8 cellular contexts compared by ENCODE assay signal in the genomic region with DNA sequence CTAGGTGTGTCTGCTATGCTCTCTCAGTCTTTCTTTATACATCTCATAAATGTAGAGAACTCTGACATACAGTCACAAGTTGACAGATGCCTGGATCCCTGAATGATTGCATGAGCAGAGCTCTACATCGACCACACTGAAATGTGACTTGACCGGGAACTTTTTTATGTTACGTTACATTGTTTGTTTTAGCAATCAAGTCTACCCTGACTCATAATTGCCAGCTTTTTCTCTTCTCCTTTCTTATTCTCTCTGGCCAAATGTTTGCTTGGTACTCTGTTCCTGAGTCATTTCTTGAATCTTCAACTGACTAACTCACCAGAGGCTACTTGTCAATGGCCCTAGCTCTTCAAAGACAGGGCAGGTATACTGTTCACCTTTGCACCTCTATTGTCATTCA.
A peak's percentile ranks its signal among the peaks of the same experiment; 100 is the strongest.
DNase-seq lines count a peak whose midpoint lies in the region; ATAC-seq and TF ChIP-seq lines count a peak whose summit lies in the region.

No MANE protein-coding gene starts in this region.

- no peak overlapping the region for H2AFZ ChIP-seq in fibroblast of lung (ENCODE audit: low read length)

- peak; percentile 69 for ATAC-seq in GM18505 (IDR thresholded peaks at IDR 0.05; ENCODE audit: unreplicated experiment)
- ATAC-seq in GM21576 (IDR thresholded peaks at IDR 0.05; ENCODE audit: unreplicated experiment), result peak; percentile 59
- ATAC-seq in HG03521 (IDR thresholded peaks at IDR 0.05; ENCODE audit: unreplicated experiment), result peak; percentile 47
- ATAC-seq in activated CD8-positive, alpha-beta T cell treated with anti-CD3 and anti-CD28 coated beads, Interleukin-2, amount 10 ng/mL, durations not matched to agents 7 days and 5 days, result no peak
- ATAC-seq in heart right ventricle, result no peak

- CTCF ChIA-PET in activated CD8-positive, alpha-beta T cell treated with anti-CD3 and anti-CD28 coated beads, Interleukin-2, amount 10 ng/mL, durations not matched to agents 7 days and 5 days (lab: Charles Lee), result no interaction called here

- TF ChIP-seq CTCF in fibroblast of lung (conservative IDR thresholded peaks at IDR 0.05 in 1 of 2, IDR thresholded peaks at IDR 0.05 in 1 of 2; ENCODE audit: low read depth in 1 of 2, low read length in 2 of 2), result no peak
- no peak for TF ChIP-seq CTCF in heart right ventricle (IDR thresholded peaks at IDR 0.05)

- peaks cover 8% of the 10 kb centered on the region for H3K27me3 Mint-ChIP-seq in activated CD8-positive, alpha-beta T cell treated with anti-CD3 and anti-CD28 coated beads, Interleukin-2, amount 10 ng/mL, durations not matched to agents 7 days and 5 days (ENCODE audit: low read depth)

- no peak overlapping the region for H3K9ac ChIP-seq in fibroblast of lung (ENCODE audit: insufficient read depth, low read length)

- 90% methylated on average over 3 of the region's 3 CpGs for WGBS in heart right ventricle, 2 donors

- H3K4me1 ChIP-seq in fibroblast of lung (ENCODE audit: control insufficient read depth, extremely low read depth, insufficient read depth, low read length) (peaks cover 8% of the 10 kb centered on the region), heart right ventricle (peaks cover 3 to 26% (median 12%) of the 10 kb centered on the region in 9 donors)

- intact Hi-C loops in heart right ventricle (cut with DNase I), result loop anchor here in 1 of 10 donors (10.0 kb wide), 1 partner anchor 248 kb away; the partner anchor contains the start of gene MYLIP

- H3K4me1 Mint-ChIP-seq in activated CD8-positive, alpha-beta T cell treated with anti-CD3 and anti-CD28 coated beads, Interleukin-2, amount 10 ng/mL, durations not matched to agents 7 days and 5 days (ENCODE audit: low read depth), result peaks cover 16% of the 10 kb centered on the region

- no peaks in the 10 kb centered on the region for H4K20me1 ChIP-seq in fibroblast of lung (ENCODE audit: control insufficient read depth, extremely low read depth, insufficient read depth, low read length)

- DNase-seq in fibroblast of lung (ENCODE audit: low read depth in 2 of 2) (peak; percentile 9 to 45), DMS 273 treated with DMSO at 0.1 percent for 48 hours (lab: John Stamatoyannopoulos, UW) (no peak), heart right ventricle (no peak)
- DNase-seq in central memory CD4-positive, alpha-beta T cell, result no peak
- DNase-seq in activated CD8-positive, alpha-beta T cell treated with anti-CD3 and anti-CD28 coated beads, Interleukin-2, amount 10 ng/mL, durations not matched to agents 7 days and 5 days, result no peak

- H3K27me3 ChIP-seq in fibroblast of lung (ENCODE audit: control insufficient read depth, insufficient read depth, low read length) (no peaks in the 10 kb centered on the region), heart right ventricle (no peaks in the 10 kb centered on the region)

- no peaks in the 10 kb centered on the region for H3K36me3 Mint-ChIP-seq in activated CD8-positive, alpha-beta T cell treated with anti-CD3 and anti-CD28 coated beads, Interleukin-2, amount 10 ng/mL, durations not matched to agents 7 days and 5 days (ENCODE audit: low read depth)

- no peaks in the 10 kb centered on the region for H3K36me3 ChIP-seq in fibroblast of lung (ENCODE audit: control insufficient read depth, insufficient read depth, low read length)
- H3K36me3 ChIP-seq in heart right ventricle, result no peaks in the 10 kb centered on the region

- H3K79me2 ChIP-seq in fibroblast of lung (ENCODE audit: control insufficient read depth, insufficient read depth, low read length), result no peaks in the 10 kb centered on the region

- H3K4me3 ChIP-seq in fibroblast of lung (replicated peaks in 1 of 4; ENCODE audit: control extremely low read depth in 1 of 4, insufficient read depth in 1 of 4, low read depth in 3 of 4, low read length in 4 of 4) (no peak overlapping the region), heart right ventricle (no peak overlapping the region)

- no peak overlapping the region for H3K27ac ChIP-seq in fibroblast of lung (ENCODE audit: insufficient read depth, low read length)
- H3K27ac ChIP-seq in heart right ventricle, result no peak overlapping the region

- TF ChIP-seq POLR2A in GM18505 (IDR thresholded peaks at IDR 0.05; ENCODE audit: borderline replicate concordance, extremely low read depth, insufficient read depth, insufficient read length), result no peak

- H3K27ac Mint-ChIP-seq in activated CD8-positive, alpha-beta T cell treated with anti-CD3 and anti-CD28 coated beads, Interleukin-2, amount 10 ng/mL, durations not matched to agents 7 days and 5 days, result no peak overlapping the region

- H3K4me3 Mint-ChIP-seq in activated CD8-positive, alpha-beta T cell treated with anti-CD3 and anti-CD28 coated beads, Interleukin-2, amount 10 ng/mL, durations not matched to agents 7 days and 5 days, result no peak overlapping the region

- H3K9me3 Mint-ChIP-seq in activated CD8-positive, alpha-beta T cell treated with anti-CD3 and anti-CD28 coated beads, Interleukin-2, amount 10 ng/mL, durations not matched to agents 7 days and 5 days (ENCODE audit: insufficient read depth), result no peaks in the 10 kb centered on the region

- POLR2A ChIA-PET in activated CD8-positive, alpha-beta T cell treated with anti-CD3 and anti-CD28 coated beads, Interleukin-2, amount 10 ng/mL, durations not matched to agents 7 days and 5 days (lab: Charles Lee), result no interaction called here

- no peaks in the 10 kb centered on the region for H3K9me3 ChIP-seq in fibroblast of lung (ENCODE audit: control insufficient read depth, insufficient read depth, low read depth, low read length)
- no peaks in the 10 kb centered on the region for H3K9me3 ChIP-seq in heart right ventricle

- H3K4me2 ChIP-seq in fibroblast of lung (ENCODE audit: extremely low read depth, insufficient read depth, low read length), result no peak overlapping the region

Comparison
In these comparisons a context has a peak if more than half of its experiments do, and no peak if none do; other contexts are left out.
1. ATAC-seq: peak in GM18505 (single experiment), GM21576 (single experiment) and HG03521 (single experiment); none in activated CD8-positive, alpha-beta T cell treated with anti-CD3 and anti-CD28 coated beads, Interleukin-2, amount 10 ng/mL, durations not matched to agents 7 days and 5 days (single experiment) and heart right ventricle (0 of 8).
2. DNase-seq: peak in fibroblast of lung (2 of 2); none in DMS 273 treated with DMSO at 0.1 percent for 48 hours (single experiment), central memory CD4-positive, alpha-beta T cell (single experiment), activated CD8-positive, alpha-beta T cell treated with anti-CD3 and anti-CD28 coated beads, Interleukin-2, amount 10 ng/mL, durations not matched to agents 7 days and 5 days (single experiment) and heart right ventricle (0 of 2).